22 cellular contexts compared by ENCODE assay signal in the genomic region with DNA sequence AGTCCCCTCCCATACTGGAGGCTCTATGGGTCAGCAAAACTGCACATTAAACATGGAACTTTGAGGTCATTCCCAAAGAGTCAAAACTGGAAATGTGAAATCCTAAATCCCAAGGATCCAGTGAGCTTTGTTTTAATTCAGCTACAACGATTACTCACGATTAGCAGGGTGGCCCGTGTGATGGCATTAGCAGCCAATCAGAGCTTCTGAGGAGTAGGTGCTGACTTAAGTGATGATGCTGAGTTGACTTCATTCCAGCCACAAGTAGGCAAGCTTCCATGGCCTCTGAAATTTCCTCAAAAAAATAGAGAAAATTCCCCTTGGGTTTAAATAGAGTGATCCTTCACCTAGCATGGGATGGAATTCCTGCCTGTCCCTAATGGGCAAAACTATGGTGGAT. TPM values are rescaled to one million over a fixed set of nuclear protein-coding genes. Genes with fewer than 3 reads are reported as not detected.
DNase-seq lines count a peak whose midpoint lies in the region; ATAC-seq, FAIRE-seq and TF ChIP-seq lines count a peak whose summit lies in the region.
"Had no signal": no experiment of that assay in that cellular context is flagged by ENCODE, and none has a peak within 500 bp of the region (broad histone marks: within the 10 kb centered on the region; RNA-seq: fewer than 3 reads in every experiment).

No MANE protein-coding gene starts in this region.

- H3K27me3 ChIP-seq in heart left ventricle: no peaks in the 10 kb centered on the region
- H3K27me3 ChIP-seq in right atrium auricular region: no peaks in the 10 kb centered on the region
- peaks cover 0 to 20% (median 8%) of the 10 kb centered on the region in 3 donors for H3K27me3 ChIP-seq in skeletal muscle tissue (ENCODE audit: control insufficient read depth in 3 of 3, insufficient read depth in 3 of 3, low read length in 3 of 3)

- no peaks in the 10 kb centered on the region for H3K9me3 ChIP-seq in heart left ventricle
- H3K9me3 ChIP-seq in right atrium auricular region: no peaks in the 10 kb centered on the region
- H3K9me3 ChIP-seq in skeletal muscle tissue (ENCODE audit: control insufficient read depth in 3 of 3, low read length in 3 of 3): no peaks in the 10 kb centered on the region
- H3K9me3 ChIP-seq in kidney (ENCODE audit: control insufficient read depth in 1 of 2, low read length in 2 of 2): no peaks in the 10 kb centered on the region

- DNase-seq in heart left ventricle: no peak
- no peak for DNase-seq in right atrium auricular region (ENCODE audit: low spot score)
- peak; percentile 49 for DNase-seq in RKO (ENCODE audit: low spot score)
- peak; percentile 16 for DNase-seq in fibroblast of peridontal ligament (ENCODE audit: extremely low read depth)
- no peak for DNase-seq in activated CD8-positive, alpha-beta memory T cell treated with anti-CD3 and anti-CD28 coated beads, Interleukin-2, amount 50 U/mL, for 48 hours
- no peak for DNase-seq in kidney
- no peak for DNase-seq in left colon
- DNase-seq: 8988T; C1 segment of cervical spinal cord; CD8-positive, alpha-beta memory T cell; DMS53; KG1; NCI-H1436 treated with DMSO at 0.1 percent for 48 hours; NCI-H2029; NCI-H526; PC-3 had no signal

- intact Hi-C loops in heart left ventricle (cut with DNase I) (loop anchor here in 2 of 10 donors (2.0 kb wide), 2 partner anchors 32 to 34 kb away; partner anchors contain the start of gene CDH5 (in 1 of the 2)), kidney (cut with DNase I) (no loop called here), left colon (cut with DNase I, micrococcal nuclease) (no loop called here)

- H3K9ac ChIP-seq in skeletal muscle tissue (ENCODE audit: low read depth in 1 of 3, low read length in 3 of 3) (no peak overlapping the region), kidney (ENCODE audit: low read length in 2 of 2) (no peak overlapping the region)

- H3K4me1 ChIP-seq in heart left ventricle: peaks cover 0 to 33% (median 13%) of the 10 kb centered on the region in 12 donors
- H3K4me1 ChIP-seq in right atrium auricular region: peaks cover 0 to 14% of the 10 kb centered on the region in 2 donors
- peaks cover 6 to 11% (median 10%) of the 10 kb centered on the region in 3 donors for H3K4me1 ChIP-seq in skeletal muscle tissue (ENCODE audit: control insufficient read depth in 3 of 3, insufficient read depth in 3 of 3, low read length in 3 of 3)
- H3K4me1 ChIP-seq in kidney (ENCODE audit: control insufficient read depth in 1 of 2, insufficient read depth in 1 of 2, low read depth in 1 of 2, low read length in 2 of 2): no peaks in the 10 kb centered on the region

- FAIRE-seq in kidney (lab: Jason Lieb, UNC): no peak
- FAIRE-seq: GM12892, GM18507, H54, HepG2 had no signal

- H3K27ac ChIP-seq in heart left ventricle: peak overlapping the region in 7 of 12 donors; percentile 8 to 36 (median 14)
- no peak overlapping the region for H3K27ac ChIP-seq in right atrium auricular region
- peak overlapping the region; percentile 41 for H3K27ac ChIP-seq in skeletal muscle tissue (ENCODE audit: low read depth, low read length)
- no peak overlapping the region for H3K27ac ChIP-seq in kidney (ENCODE audit: low read depth in 2 of 2, low read length in 2 of 2)

- H3K4me3 ChIP-seq in heart left ventricle (no peak overlapping the region), right atrium auricular region (no peak overlapping the region), skeletal muscle tissue (ENCODE audit: low read length in 3 of 3) (no peak overlapping the region), kidney (ENCODE audit: low read length in 2 of 2) (no peak overlapping the region)

- TF ChIP-seq CTCF in heart left ventricle (IDR thresholded peaks at IDR 0.05) (no peak), right atrium auricular region (IDR thresholded peaks at IDR 0.05) (no peak), kidney (IDR thresholded peaks at IDR 0.05; ENCODE audit: borderline replicate concordance, extremely low read depth, insufficient read depth) (no peak)

- ATAC-seq in heart left ventricle (no peak), left colon (no peak)
- ATAC-seq: HepG2, PC-3 had no signal

- H3K36me3 ChIP-seq in heart left ventricle (peaks cover 0 to 75% (median 18%) of the 10 kb centered on the region in 9 donors), right atrium auricular region (no peaks in the 10 kb centered on the region), skeletal muscle tissue (ENCODE audit: control insufficient read depth in 3 of 3, insufficient read depth in 3 of 3, low read length in 3 of 3) (peaks cover 0 to 7% (median 6%) of the 10 kb centered on the region in 3 donors), kidney (ENCODE audit: control insufficient read depth in 1 of 2, insufficient read depth in 2 of 2, low read length in 2 of 2) (no peaks in the 10 kb centered on the region)

- TF ChIP-seq POLR2A in heart left ventricle (IDR thresholded peaks at IDR 0.05): no peak

- WGBS in heart left ventricle, 4 donors: 50 to 65% (median 54%) methylated on average over 3 of the region's 3 CpGs

RNA-seq across cellular contexts. Expression of gene BEAN1, which starts 28.1 kb away (rescaled TPM):
- 1 to 10 TPM in 5 of 9 donors, under 1 TPM in 4; 0.58 to 7.9 (median 1.5) TPM for total RNA-seq in heart left ventricle
- polyA plus RNA-seq in heart left ventricle: 1 to 10 TPM in 1 of 2 donors, under 1 TPM in 1; 0.30 to 8.8 TPM
- total RNA-seq in right atrium auricular region: under 1 TPM; 0.48 to 0.75 TPM
- not detected for total RNA-seq in skeletal muscle tissue
- 2.4 TPM for total RNA-seq in kidney
- 0.47 TPM for polyA plus RNA-seq in kidney (ENCODE audit: insufficient read depth, low read depth, low replicate concordance)
- total RNA-seq in left colon: not detected
- total RNA-seq: CD8-positive, alpha-beta memory T cell; SK-MEL-5 had no signal

RNA-seq across cellular contexts. Expression of gene CDH5, which starts 32.5 kb away (rescaled TPM):
- total RNA-seq in heart left ventricle (100 to 1,000 TPM in 2 of 9 donors, 10 to 100 TPM in 7; 39.6 to 135 (median 63.3) TPM), right atrium auricular region (10 to 100 TPM; 47.4 to 58.0 TPM), skeletal muscle tissue (42.8 TPM), kidney (41.3 TPM), left colon (1 to 10 TPM; 7.7 to 9.9 TPM)
- polyA plus RNA-seq in heart left ventricle (10 to 100 TPM; 24.9 to 62.3 TPM), kidney (ENCODE audit: insufficient read depth, low read depth, low replicate concordance) (13.9 TPM)
- total RNA-seq: CD8-positive, alpha-beta memory T cell; PC-3; SK-MEL-5 had no signal
- polyA plus RNA-seq: CD8-positive, alpha-beta memory T cell had no signal

Comparison
In these comparisons a context has a peak if more than half of its experiments do, and no peak if none do; other contexts are left out.
1. H3K27ac ChIP-seq: peak in heart left ventricle (7 of 12) and skeletal muscle tissue (single experiment); none in right atrium auricular region (0 of 2) and kidney (0 of 2).
2. DNase-seq: peak in RKO (single experiment) and fibroblast of peridontal ligament (single experiment); none in heart left ventricle (0 of 5), right atrium auricular region (single experiment), activated CD8-positive, alpha-beta memory T cell treated with anti-CD3 and anti-CD28 coated beads, Interleukin-2, amount 50 U/mL, for 48 hours (single experiment), kidney (single experiment) and left colon (0 of 2).